ENCODE assay signal across 1 cellular context in genomic region chr14:37196604-37197420, GRCh38.
TF ChIP-seq lines count a peak whose summit lies in the region.

No MANE protein-coding gene starts in this region.

TF ChIP-seq in HepG2, 621 proteins besides CTCF, POLR2A, EP300 and RAD21:
- TF ChIP-seq SP4 (CRISPR knock-in tag; IDR thresholded peaks at IDR 0.05) (no peak; the same call in 1 of the 2 replicates), CBX5 (CRISPR knock-in tag; IDR thresholded peaks at IDR 0.05; ENCODE audit: borderline replicate concordance) (no peak), ZNF362 (CRISPR knock-in tag; IDR thresholded peaks at IDR 0.05; ENCODE audit: borderline replicate concordance) (no peak), TFDP2 (CRISPR knock-in tag; IDR thresholded peaks at IDR 0.05) (peak; percentile 23; the same call in 1 of the 2 replicates), MYC (CRISPR knock-in tag; IDR thresholded peaks at IDR 0.05; ENCODE audit: borderline replicate concordance) (no peak), U2AF2 (IDR thresholded peaks at IDR 0.05; ENCODE audit: low read depth, low read length) (no peak), SATB2 (CRISPR knock-in tag; IDR thresholded peaks at IDR 0.05) (no peak), NKX3-1 (CRISPR knock-in tag; IDR thresholded peaks at IDR 0.05) (0 out of 2 replicates have a peak, but pooled peaks have one; percentile 43), SMAD9 (CRISPR knock-in tag; IDR thresholded peaks at IDR 0.05) (no peak), PRPF4 (IDR thresholded peaks at IDR 0.05; ENCODE audit: low read depth, low read length, poor library complexity, severe bottlenecking) (peak; percentile 88), REL (CRISPR knock-in tag; conservative IDR thresholded peaks at IDR 0.05) (0 out of 2 replicates have a peak, but pooled peaks have one; percentile 3), ZBTB2 (CRISPR knock-in tag; IDR thresholded peaks at IDR 0.05; ENCODE audit: low read depth) (no peak), ZNF232 (CRISPR knock-in tag; IDR thresholded peaks at IDR 0.05; ENCODE audit: borderline replicate concordance) (0 out of 2 replicates have a peak, but pooled peaks have one; percentile 49), FOXK1 (CRISPR knock-in tag; IDR thresholded peaks at IDR 0.05; ENCODE audit: borderline replicate concordance, low read depth) (peak; percentile 10; the same call in 1 of the 2 replicates), NFIB (CRISPR knock-in tag; IDR thresholded peaks at IDR 0.05; ENCODE audit: borderline replicate concordance) (no peak), ZNF318 (CRISPR knock-in tag; IDR thresholded peaks at IDR 0.05) (0 out of 2 replicates have a peak, but pooled peaks have one; percentile 27), SSRP1 (CRISPR knock-in tag; IDR thresholded peaks at IDR 0.05) (peak; percentile 11; the same call in 1 of the 2 replicates), ZNF225 (CRISPR knock-in tag; IDR thresholded peaks at IDR 0.05) (peak; percentile 69; the same call in 1 of the 2 replicates), ZBTB38 (CRISPR knock-in tag; IDR thresholded peaks at IDR 0.05) (peak; percentile 81), ZNF878 (CRISPR knock-in tag; IDR thresholded peaks at IDR 0.05) (0 out of 2 replicates have a peak, but pooled peaks have one; percentile 15), POLR2AphosphoS5 (IDR thresholded peaks at IDR 0.05; ENCODE audit: low read depth, low read length) (no peak), REPIN1 (CRISPR knock-in tag; IDR thresholded peaks at IDR 0.05; ENCODE audit: borderline replicate concordance, low read depth) (no peak), GLI4 (CRISPR knock-in tag; IDR thresholded peaks at IDR 0.05; ENCODE audit: borderline replicate concordance) (0 out of 2 replicates have a peak, but pooled peaks have one; percentile 27), MBNL3 (CRISPR knock-in tag; conservative IDR thresholded peaks at IDR 0.05) (0 out of 2 replicates have a peak, but pooled peaks have one; percentile 88), ISX (CRISPR knock-in tag; conservative IDR thresholded peaks at IDR 0.05) (no peak), NR2F1 (CRISPR knock-in tag; IDR thresholded peaks at IDR 0.05) (no peak), ZBTB33 (CRISPR knock-in tag; IDR thresholded peaks at IDR 0.05) (peak; percentile 55), ZNF598 (CRISPR knock-in tag; IDR thresholded peaks at IDR 0.05; ENCODE audit: borderline replicate concordance) (peak; percentile 61; the same call in 1 of the 2 replicates), HHEX (CRISPR knock-in tag; IDR thresholded peaks at IDR 0.05) (0 out of 2 replicates have a peak, but pooled peaks have one; percentile 13), CREM (IDR thresholded peaks at IDR 0.05) (peak; percentile 56), CREM (CRISPR knock-in tag; IDR thresholded peaks at IDR 0.05) (no peak), ZFP36L1 (CRISPR knock-in tag; IDR thresholded peaks at IDR 0.05) (0 out of 2 replicates have a peak, but pooled peaks have one; percentile 41), ZNF569 (CRISPR knock-in tag; IDR thresholded peaks at IDR 0.05; ENCODE audit: borderline replicate concordance) (peak; percentile 75; the same call in 1 of the 2 replicates), WIZ (CRISPR knock-in tag; IDR thresholded peaks at IDR 0.05) (no peak), ZNF234 (CRISPR knock-in tag; conservative IDR thresholded peaks at IDR 0.05) (no peak), ZEB1 (IDR thresholded peaks at IDR 0.05; ENCODE audit: insufficient replicate concordance, low read depth) (no peak), ZNF761 (CRISPR knock-in tag; conservative IDR thresholded peaks at IDR 0.05) (no peak), TARDBP (CRISPR knock-in tag; IDR thresholded peaks at IDR 0.05) (no peak), DNMT1 (CRISPR knock-in tag; IDR thresholded peaks at IDR 0.05) (no peak), ZNF564 (CRISPR knock-in tag; IDR thresholded peaks at IDR 0.05) (no peak), ZNF619 (CRISPR knock-in tag; IDR thresholded peaks at IDR 0.05) (no peak), ZNF580 (CRISPR knock-in tag; IDR thresholded peaks at IDR 0.05; ENCODE audit: borderline replicate concordance, low read depth) (0 out of 2 replicates have a peak, but pooled peaks have one; percentile 5), ZNF282 (IDR thresholded peaks at IDR 0.05; ENCODE audit: partially characterized antibody) (no peak), ZMYM2 (CRISPR knock-in tag; IDR thresholded peaks at IDR 0.05) (peak; percentile 12; the same call in 1 of the 2 replicates), ZSCAN20 (CRISPR knock-in tag; IDR thresholded peaks at IDR 0.05; ENCODE audit: borderline replicate concordance) (no peak), ZNF749 (CRISPR knock-in tag; IDR thresholded peaks at IDR 0.05; ENCODE audit: borderline replicate concordance) (peak; percentile 13; the same call in 1 of the 2 replicates), ARNT2 (CRISPR knock-in tag; IDR thresholded peaks at IDR 0.05; ENCODE audit: low read depth) (no peak)
